18 cellular contexts compared by ENCODE assay signal in genomic region chr2:146964494-146964893, GRCh38.
"Had no signal": no experiment of that assay in that cellular context is flagged by ENCODE, and none has a peak within 500 bp of the region (broad histone marks: within the 10 kb centered on the region; RNA-seq: fewer than 3 reads in every experiment).

No MANE protein-coding gene starts in this region.

- H3K4me1 ChIP-seq: heart right ventricle, suprapubic skin, thyroid gland had no signal

- H3K4me3 ChIP-seq: coronary artery, heart right ventricle, ovary, smooth muscle cell, suprapubic skin, thyroid gland had no signal

- ATAC-seq: heart right ventricle; left ventricle myocardium superior; naive thymus-derived CD8-positive, alpha-beta T cell; right cardiac atrium; stimulated activated effector memory CD8-positive, alpha-beta T cell treated with anti-CD3 and anti-CD28 coated beads, Interleukin-12 subunit alpha, Interleukin-12 subunit beta, amount 100 ng/mL, for 72 hours; stimulated activated naive CD8-positive, alpha-beta T cell treated with anti-CD3 and anti-CD28 coated beads, Interleukin-15, Interleukin-2, amounts not matched to agents 100 U/mL and 50 U/mL, for 24 hours had no signal

- H3K36me3 ChIP-seq: heart right ventricle, ovary, suprapubic skin, thyroid gland had no signal

- H3K9me3 ChIP-seq: ovary, thyroid gland had no signal

- H3K27ac ChIP-seq: coronary artery, heart right ventricle, ovary, suprapubic skin, thyroid gland had no signal

- DNase-seq: effector CD4-positive, alpha-beta T cell; endodermal cell; erythroblast; heart right ventricle; hypothalamus; islet precursor cell; left ventricle myocardium superior; naive thymus-derived CD8-positive, alpha-beta T cell; ovary; right cardiac atrium; stimulated activated CD4-positive, alpha-beta T cell treated with anti-CD3 and anti-CD28 coated beads, Interleukin-4, amount 100 ng/mL, for 1 hour; stimulated activated CD8-positive, alpha-beta memory T cell treated with anti-CD3 and anti-CD28 coated beads, Interleukin-4, amount 100 ng/mL, for 48 hours; stimulated activated naive CD8-positive, alpha-beta T cell treated with anti-CD3 and anti-CD28 coated beads, Interleukin-15, Interleukin-2, amounts not matched to agents 100 U/mL and 50 U/mL, for 24 hours; thyroid gland had no signal

- H3K4me2 ChIP-seq: smooth muscle cell had no signal

- H3K27me3 ChIP-seq: heart right ventricle, ovary, suprapubic skin, thyroid gland had no signal
